8 cellular contexts compared by ENCODE assay signal in the genomic region with DNA sequence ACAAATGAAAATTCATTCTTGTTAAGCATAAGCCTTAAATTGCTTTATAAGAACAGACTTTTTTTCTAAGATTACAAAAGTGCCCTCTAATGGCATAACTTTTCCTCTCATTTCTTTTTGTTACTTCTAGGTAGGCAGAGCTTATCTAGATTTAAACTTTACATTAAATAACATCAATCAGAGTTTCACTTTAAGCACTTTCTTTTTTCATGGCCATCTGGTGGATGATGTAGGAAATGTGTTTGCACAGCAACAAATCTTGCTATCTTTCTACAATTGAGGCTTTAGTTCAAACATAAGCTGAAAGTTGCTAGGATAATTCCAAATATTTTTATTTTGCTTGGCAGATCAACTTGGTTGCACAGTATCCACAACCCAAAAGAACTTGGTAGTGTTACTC. TPM values are rescaled to one million over a fixed set of nuclear protein-coding genes. Genes with fewer than 3 reads are reported as not detected.
A peak's percentile ranks its signal among the peaks of the same experiment; 100 is the strongest.
DNase-seq lines count a peak whose midpoint lies in the region; ATAC-seq, FAIRE-seq and TF ChIP-seq lines count a peak whose summit lies in the region.

No MANE protein-coding gene starts in this region.

- H3K4me1 ChIP-seq in adipocyte (ENCODE audit: control insufficient read depth, insufficient read depth, low read length), result no peaks in the 10 kb centered on the region
- H3K4me1 ChIP-seq in ascending aorta, result no peaks in the 10 kb centered on the region

- DNase-seq in adipocyte (ENCODE audit: low read depth) (peak; percentile 65), foreskin melanocyte (no peak), COLO668 (lab: John Stamatoyannopoulos, UW; ENCODE audit: unreplicated experiment) (no peak), ascending aorta (ENCODE audit: low spot score in 2 of 2) (no peak)

- H3K36me3 ChIP-seq in adipocyte (ENCODE audit: control insufficient read depth, insufficient read depth, low read length, severe bottlenecking) (no peaks in the 10 kb centered on the region), ascending aorta (no peaks in the 10 kb centered on the region)

- H3K27me3 ChIP-seq in adipocyte (replicated peaks; ENCODE audit: control insufficient read depth, insufficient read depth, low read length), result no peaks in the 10 kb centered on the region
- no peaks in the 10 kb centered on the region for H3K27me3 ChIP-seq in ascending aorta

- no peak overlapping the region for H3K9ac ChIP-seq in adipocyte (ENCODE audit: low read length)

- intact Hi-C loops in ascending aorta (cut with DNase I), result no loop called here

- ATAC-seq in GM21367 (IDR thresholded peaks at IDR 0.05; ENCODE audit: unreplicated experiment), result no peak

- peak; percentile 94 for FAIRE-seq in A204.1 (lab: Jason Lieb, UNC)
- peak; percentile 86 for FAIRE-seq in islet of Langerhans (lab: Jason Lieb, UNC)

- H3K9me3 ChIP-seq in adipocyte (ENCODE audit: control insufficient read depth, low read length), result no peaks in the 10 kb centered on the region
- no peaks in the 10 kb centered on the region for H3K9me3 ChIP-seq in ascending aorta

- no peak overlapping the region for H3K4me3 ChIP-seq in adipocyte (ENCODE audit: low read length)
- H3K4me3 ChIP-seq in ascending aorta, result no peak overlapping the region

- H3K27ac ChIP-seq in ascending aorta, result no peak overlapping the region

- peak; percentile 14 for TF ChIP-seq CTCF in GM12873 (IDR thresholded peaks at IDR 0.05; ENCODE audit: insufficient read depth, low read depth, low read length, missing control alignments)
- peak in 1 of 3 experiments; percentile 19 for TF ChIP-seq CTCF in ascending aorta (IDR thresholded peaks at IDR 0.05)

RNA-seq across cellular contexts. Expression of gene NDNF, which starts 22.1 kb away (rescaled TPM):
- total RNA-seq in ascending aorta, result 1.9 TPM
